Comparison of ENCODE assay signal across 11 cellular contexts in genomic region chr19:44777715-44778347, GRCh38. TPM values are rescaled to one million over a fixed set of nuclear protein-coding genes. Genes with fewer than 3 reads are reported as not detected.
DNase-seq lines count a peak whose midpoint lies in the region; ATAC-seq and TF ChIP-seq lines count a peak whose summit lies in the region.
"Had no signal": no experiment of that assay in that cellular context is flagged by ENCODE, and none has a peak within 500 bp of the region (broad histone marks: within the 10 kb centered on the region; RNA-seq: fewer than 3 reads in every experiment).

Gene CBLC (plus strand): TSS chr19:44777890. CDS start chr19:44777932, 42 bp downstream.

- no peak; the same call in 1 of the 2 replicates for TF ChIP-seq CTCF in PC-9 (conservative IDR thresholded peaks at IDR 0.05)
- no peak for TF ChIP-seq CTCF in WERI-Rb-1 (IDR thresholded peaks at IDR 0.05; ENCODE audit: low read depth, low read length)

- H3K4me3 Mint-ChIP-seq in stimulated activated naive CD8-positive, alpha-beta T cell treated with anti-CD3 and anti-CD28 coated beads, Interleukin-15, amount 100 ng/mL, for 72 hours: no peak within 1 kb of the TSS

- peak within 1 kb of the TSS; percentile 97 for H3K27ac ChIP-seq in PC-9
- H3K27ac ChIP-seq in WERI-Rb-1: no peak within 1 kb of the TSS
- H3K27ac ChIP-seq: SK-N-MC had no signal

- H2AFZ ChIP-seq in PC-9: peak within 1 kb of the TSS; percentile 79

- H3K27me3 ChIP-seq in PC-9 (ENCODE audit: insufficient read depth, low read depth) (no peaks in the 10 kb centered on the region), WERI-Rb-1 (ENCODE audit: insufficient read depth, low read depth, severe bottlenecking) (no peaks in the 10 kb centered on the region)

- peaks cover 69% of the 10 kb centered on the region for H3K4me1 ChIP-seq in PC-9 (replicated peaks; ENCODE audit: insufficient read depth)

- H3K4me3 ChIP-seq in PC-9 (peak within 1 kb of the TSS; percentile 99), WERI-Rb-1 (ENCODE audit: low read depth, low read length) (no peak within 1 kb of the TSS)
- H3K4me3 ChIP-seq: SK-N-MC had no signal

- peak within 1 kb of the TSS; percentile 90 for H3K4me2 ChIP-seq in PC-9

- no peaks in the 10 kb centered on the region for H3K9me3 ChIP-seq in PC-9 (ENCODE audit: insufficient read depth, low read depth)
- no peaks in the 10 kb centered on the region for H3K9me3 ChIP-seq in WERI-Rb-1 (ENCODE audit: severe bottlenecking)

- peaks cover 11% of the 10 kb centered on the region for H4K20me1 ChIP-seq in PC-9 (ENCODE audit: insufficient read depth)

- H3K9me3 Mint-ChIP-seq in stimulated activated naive CD8-positive, alpha-beta T cell treated with anti-CD3 and anti-CD28 coated beads, Interleukin-15, amount 100 ng/mL, for 72 hours: no peaks in the 10 kb centered on the region
- H3K9me3 Mint-ChIP-seq: activated naive CD4-positive, alpha-beta T cell treated with anti-CD3 and anti-CD28 coated beads, Interleukin-2, amount 50 U/mL, for 72 hours had no signal

- H3K27ac Mint-ChIP-seq in stimulated activated naive CD8-positive, alpha-beta T cell treated with anti-CD3 and anti-CD28 coated beads, Interleukin-15, amount 100 ng/mL, for 72 hours: no peak within 1 kb of the TSS
- H3K27ac Mint-ChIP-seq: activated naive CD4-positive, alpha-beta T cell treated with anti-CD3 and anti-CD28 coated beads, Interleukin-2, amount 50 U/mL, for 72 hours had no signal

- peaks cover 24% of the 10 kb centered on the region; the same call in 1 of the 2 replicates for H3K36me3 ChIP-seq in PC-9 (ENCODE audit: low read depth)
- no peaks in the 10 kb centered on the region for H3K36me3 ChIP-seq in WERI-Rb-1

- peaks cover 67% of the 10 kb centered on the region for H3F3A ChIP-seq in PC-9 (ENCODE audit: insufficient read depth, low read depth)

- peak; percentile 85 to 88 for DNase-seq in NCI-H2081 (lab: John Stamatoyannopoulos, UW)
- no peak for DNase-seq in NCI-H2081 treated with DMSO at 0.1 percent for 48 hours (lab: John Stamatoyannopoulos, UW)
- DNase-seq in PC-9: peak; percentile 94 to 97
- DNase-seq in iPS-NIHi11 (ENCODE audit: low spot score): peak; percentile 95
- DNase-seq in stimulated activated naive CD8-positive, alpha-beta T cell treated with anti-CD3 and anti-CD28 coated beads, Interleukin-15, amount 100 ng/mL, for 72 hours: no peak
- no peak for DNase-seq in HuH-7.5 (ENCODE audit: low spot score)
- DNase-seq in WERI-Rb-1: no peak
- DNase-seq: ACHN had no signal

- ATAC-seq in stimulated activated naive CD8-positive, alpha-beta T cell treated with anti-CD3 and anti-CD28 coated beads, Interleukin-15, amount 100 ng/mL, for 72 hours: peak; percentile 42
- no peak for ATAC-seq in HG03571 (IDR thresholded peaks at IDR 0.05; ENCODE audit: unreplicated experiment)

- POLR2A ChIA-PET in PC-9 (lab: Charles Lee; ENCODE audit: unreplicated experiment): interaction anchor here (0.6 to 0.8 kb wide), 2 partner anchors 9 to 64 kb away, joined by 3 to 4 read pairs; no protein-coding TSS in a partner anchor

- CTCF ChIA-PET in PC-9 (lab: Charles Lee): no interaction called here

- H3K9me2 ChIP-seq in PC-9 (ENCODE audit: insufficient read depth): no peaks in the 10 kb centered on the region

- no peaks in the 10 kb centered on the region for H3K4me1 Mint-ChIP-seq in stimulated activated naive CD8-positive, alpha-beta T cell treated with anti-CD3 and anti-CD28 coated beads, Interleukin-15, amount 100 ng/mL, for 72 hours

- no peaks in the 10 kb centered on the region for H3K27me3 Mint-ChIP-seq in stimulated activated naive CD8-positive, alpha-beta T cell treated with anti-CD3 and anti-CD28 coated beads, Interleukin-15, amount 100 ng/mL, for 72 hours

- intact Hi-C loops in PC-9 (cut with micrococcal nuclease; ENCODE audit: unreplicated experiment): loop anchor here (10.0 kb wide), 1 partner anchor 177 kb away; the partner anchor contains the start of gene CLPTM1

- H3K79me2 ChIP-seq in PC-9 (ENCODE audit: low read depth): peaks cover 40% of the 10 kb centered on the region

- BruUV-seq in PC-9 (replicated peaks; lab: Mats Ljungman, UMichigan): no TSS peak

RNA-seq across cellular contexts. Expression of gene CBLC, which starts in this region (rescaled TPM):
- total RNA-seq in PC-9 (2021): 53.6 and 68.8 TPM in 2 replicates
- total RNA-seq: activated naive CD4-positive, alpha-beta T cell treated with anti-CD3 and anti-CD28 coated beads, Interleukin-2, amount 50 U/mL, for 72 hours had no signal

Comparison
In these comparisons a context has a peak if more than half of its experiments do, and no peak if none do; other contexts are left out.
1. DNase-seq: peak in NCI-H2081 (2 of 2), PC-9 (2 of 2) and iPS-NIHi11 (single experiment); none in NCI-H2081 treated with DMSO at 0.1 percent for 48 hours (single experiment), stimulated activated naive CD8-positive, alpha-beta T cell treated with anti-CD3 and anti-CD28 coated beads, Interleukin-15, amount 100 ng/mL, for 72 hours (0 of 2), HuH-7.5 (single experiment) and WERI-Rb-1 (single experiment).